Comparison of ENCODE assay signal across 24 cellular contexts in the genomic region with DNA sequence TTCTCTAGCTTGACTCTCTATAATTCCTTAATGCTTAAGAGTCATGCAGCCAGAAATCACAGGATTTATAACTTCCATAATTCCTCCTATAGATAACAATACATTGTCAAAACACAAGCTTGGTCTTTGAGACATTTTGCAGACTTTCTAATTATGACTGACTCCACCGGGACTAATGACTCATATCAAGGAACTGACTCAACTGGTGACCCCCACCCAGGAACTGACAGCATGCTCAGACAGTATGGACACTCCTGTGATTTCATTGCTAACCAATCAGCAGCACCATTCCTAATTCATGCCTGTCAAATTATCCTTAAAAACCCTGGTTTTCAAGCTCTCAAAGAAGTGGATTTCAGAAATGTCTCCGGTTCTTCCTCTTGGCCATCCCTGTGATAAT.
A peak's percentile ranks its signal among the peaks of the same experiment; 100 is the strongest.
DNase-seq lines count a peak whose midpoint lies in the region; FAIRE-seq and TF ChIP-seq lines count a peak whose summit lies in the region.
"Had no signal": no experiment of that assay in that cellular context is flagged by ENCODE, and none has a peak within 500 bp of the region (broad histone marks: within the 10 kb centered on the region; RNA-seq: fewer than 3 reads in every experiment).

No MANE protein-coding gene starts in this region.

- H3K4me3 ChIP-seq in choroid plexus epithelial cell (ENCODE audit: low read depth, low read length), result no peak overlapping the region
- H3K4me3 ChIP-seq: A549, BLaER1, Peyer's patch had no signal

- no peak for TF ChIP-seq CTCF in choroid plexus epithelial cell (conservative IDR thresholded peaks at IDR 0.05; ENCODE audit: low read depth, low read length)
- TF ChIP-seq CTCF in D721Med (IDR thresholded peaks at IDR 0.05; ENCODE audit: insufficient read depth, missing control alignments), result no peak

- FAIRE-seq in D721Med (lab: Jason Lieb, UNC), result no peak
- FAIRE-seq: A549, H1 had no signal

- DNase-seq in ELR (ENCODE audit: low read depth) (peak; percentile 52), M059J (ENCODE audit: low read depth) (peak; percentile 1), choroid plexus epithelial cell (ENCODE audit: low read depth) (peak; percentile 9), foreskin melanocyte (peak; percentile 2), occipital lobe (lab: John Stamatoyannopoulos, UW) (no peak), D721Med (ENCODE audit: insufficient read length, low spot score) (no peak), Ammon's horn (ENCODE audit: low spot score) (no peak)
- DNase-seq: Caco-2; CD4-positive, alpha-beta T cell; DMS153; GDM1; IMR-90; NCI-H1417; NCI-H1694 treated with DMSO at 0.1 percent for 48 hours; NCI-H2081 treated with DMSO at 0.1 percent for 48 hours; NCI-H2171 treated with DMSO at 0.1 percent for 48 hours; NCI-H446; NCI-H526; Peyer's patch; SHP77; SW 1271 had no signal

Comparison
In these comparisons a context has a peak if more than half of its experiments do, and no peak if none do; other contexts are left out.
1. DNase-seq: peak in ELR (single experiment), M059J (single experiment), choroid plexus epithelial cell (single experiment) and foreskin melanocyte (single experiment); none in occipital lobe (single experiment), D721Med (single experiment) and Ammon's horn (single experiment).